In the genomic region with DNA sequence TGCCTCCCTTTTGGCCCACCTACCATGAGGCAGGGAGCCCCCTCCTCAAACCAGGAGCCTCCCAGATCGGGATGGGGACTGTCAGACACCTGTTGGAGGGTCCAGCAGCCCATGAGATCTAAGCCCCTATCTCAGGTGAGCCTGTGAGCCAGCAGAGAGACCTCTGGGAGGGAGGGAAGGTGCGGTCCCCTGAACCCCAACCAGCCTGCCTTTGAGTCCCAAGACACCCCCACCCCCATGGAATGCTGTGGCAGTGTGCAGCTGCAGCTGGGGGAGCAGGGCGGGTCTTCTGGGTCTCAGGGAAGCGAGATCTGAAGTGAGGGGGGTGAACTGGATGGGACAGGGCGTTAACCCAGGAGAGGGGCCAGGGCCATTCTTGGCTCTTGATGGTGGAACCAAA, we compare ENCODE assay signal across 13 cellular contexts. TPM values are rescaled to one million over a fixed set of nuclear protein-coding genes. Genes with fewer than 3 reads are reported as not detected.
DNase-seq lines count a peak whose midpoint lies in the region; ATAC-seq and TF ChIP-seq lines count a peak whose summit lies in the region.
"Had no signal": no experiment of that assay in that cellular context is flagged by ENCODE, and none has a peak within 500 bp of the region (broad histone marks: within the 10 kb centered on the region; RNA-seq: fewer than 3 reads in every experiment).

No MANE protein-coding gene starts in this region.

- no peaks in the 10 kb centered on the region for H3K36me3 Mint-ChIP-seq in T-helper 2 cell treated with Interferon-gamma antibody and Interleukin-4, amounts not matched to agents 5 μg/mL and 100 μg/mL, for 36 hours (ENCODE audit: low read depth)
- H3K36me3 Mint-ChIP-seq in activated CD8-positive, alpha-beta T cell treated with anti-CD3 and anti-CD28 coated beads for 36 hours (ENCODE audit: low read depth): no peaks in the 10 kb centered on the region
- no peaks in the 10 kb centered on the region for H3K36me3 Mint-ChIP-seq in immature natural killer cell
- no peaks in the 10 kb centered on the region for H3K36me3 Mint-ChIP-seq in stimulated activated naive B cell treated with anti-CD40 and anti-IgM and Interleukin-4, amounts not matched to agents 10 μg/mL and 1 μg/mL and 100 μg/mL, for 72 hours

- H3K4me1 Mint-ChIP-seq in T-helper 2 cell treated with Interferon-gamma antibody and Interleukin-4, amounts not matched to agents 5 μg/mL and 100 μg/mL, for 36 hours (ENCODE audit: low read depth): peaks cover 8% of the 10 kb centered on the region
- peaks cover 13% of the 10 kb centered on the region for H3K4me1 Mint-ChIP-seq in activated CD8-positive, alpha-beta T cell treated with anti-CD3 and anti-CD28 coated beads for 36 hours (ENCODE audit: low read depth)
- H3K4me1 Mint-ChIP-seq in immature natural killer cell: peaks cover 25 to 29% of the 10 kb centered on the region in 2 donors
- H3K4me1 Mint-ChIP-seq in stimulated activated naive B cell treated with anti-CD40 and anti-IgM and Interleukin-4, amounts not matched to agents 10 μg/mL and 1 μg/mL and 100 μg/mL, for 72 hours: peaks cover 8 to 31% of the 10 kb centered on the region in 2 donors

- ATAC-seq in activated CD8-positive, alpha-beta T cell treated with anti-CD3 and anti-CD28 coated beads for 36 hours: no peak
- ATAC-seq in stimulated activated naive B cell treated with anti-CD40 and anti-IgM and Interleukin-4, amounts not matched to agents 10 μg/mL and 1 μg/mL and 100 μg/mL, for 72 hours (replicated peaks): no peak
- ATAC-seq in GM18873 (IDR thresholded peaks at IDR 0.05; ENCODE audit: low FRiP score, unreplicated experiment): no peak
- ATAC-seq: right lobe of liver had no signal

- no peak overlapping the region for H3K27ac Mint-ChIP-seq in T-helper 2 cell treated with Interferon-gamma antibody and Interleukin-4, amounts not matched to agents 5 μg/mL and 100 μg/mL, for 36 hours
- H3K27ac Mint-ChIP-seq in activated CD8-positive, alpha-beta T cell treated with anti-CD3 and anti-CD28 coated beads for 36 hours: no peak overlapping the region
- peak overlapping the region in 2 of 6 donors; percentile 21 to 69 for H3K27ac Mint-ChIP-seq in immature natural killer cell
- H3K27ac Mint-ChIP-seq in stimulated activated naive B cell treated with anti-CD40 and anti-IgM and Interleukin-4, amounts not matched to agents 10 μg/mL and 1 μg/mL and 100 μg/mL, for 72 hours: peak overlapping the region; percentile 51

- CTCF ChIA-PET in activated CD8-positive, alpha-beta T cell treated with anti-CD3 and anti-CD28 coated beads for 36 hours (lab: Charles Lee): interaction anchor here (0.9 to 13.7 kb wide), 14 partner anchors 8 to 486 kb away, joined by 3 to 412 read pairs (median 4); a partner anchor contains a TSS

- POLR2A ChIA-PET in activated CD8-positive, alpha-beta T cell treated with anti-CD3 and anti-CD28 coated beads for 36 hours (lab: Charles Lee): interaction anchor here (0.6 to 1.8 kb wide), 5 partner anchors 9 to 354 kb away, joined by 3 to 13 read pairs (median 3); a partner anchor contains a TSS

- peak overlapping the region; percentile 63 for H3K4me3 Mint-ChIP-seq in T-helper 2 cell treated with Interferon-gamma antibody and Interleukin-4, amounts not matched to agents 5 μg/mL and 100 μg/mL, for 36 hours
- peak overlapping the region; percentile 35 for H3K4me3 Mint-ChIP-seq in activated CD8-positive, alpha-beta T cell treated with anti-CD3 and anti-CD28 coated beads for 36 hours
- peak overlapping the region; percentile 51 to 72 (median 63) for H3K4me3 Mint-ChIP-seq in immature natural killer cell
- H3K4me3 Mint-ChIP-seq in stimulated activated naive B cell treated with anti-CD40 and anti-IgM and Interleukin-4, amounts not matched to agents 10 μg/mL and 1 μg/mL and 100 μg/mL, for 72 hours: peak overlapping the region; percentile 56 to 68

- no peak for TF ChIP-seq CTCF in activated CD8-positive, alpha-beta T cell treated with anti-CD3 and anti-CD28 coated beads for 36 hours (IDR thresholded peaks at IDR 0.05)

- intact Hi-C loops in activated CD8-positive, alpha-beta T cell treated with anti-CD3 and anti-CD28 coated beads for 36 hours (cut with micrococcal nuclease): loop anchor here (5.0 kb wide), 1 partner anchor 460 kb away; no protein-coding TSS in a partner anchor

- DNase-seq in T-helper 2 cell treated with Interferon-gamma antibody and Interleukin-4, amounts not matched to agents 5 μg/mL and 100 μg/mL, for 36 hours (ENCODE audit: low spot score): no peak
- DNase-seq in T-helper 2 cell (no peak), immature natural killer cell (no peak), COR-L47 (lab: John Stamatoyannopoulos, UW) (no peak), ureter (ENCODE audit: low spot score) (no peak)
- DNase-seq in activated CD8-positive, alpha-beta T cell treated with anti-CD3 and anti-CD28 coated beads for 36 hours: no peak
- DNase-seq in stimulated activated naive B cell treated with anti-CD40 and anti-IgM and Interleukin-4, amounts not matched to agents 10 μg/mL and 1 μg/mL and 100 μg/mL, for 72 hours: no peak
- DNase-seq: 8988T, Karpas-422, NCI-H2081 had no signal

- peaks cover 27% of the 10 kb centered on the region for H3K27me3 Mint-ChIP-seq in T-helper 2 cell treated with Interferon-gamma antibody and Interleukin-4, amounts not matched to agents 5 μg/mL and 100 μg/mL, for 36 hours (ENCODE audit: low read depth)
- H3K27me3 Mint-ChIP-seq in activated CD8-positive, alpha-beta T cell treated with anti-CD3 and anti-CD28 coated beads for 36 hours: peaks cover 5% of the 10 kb centered on the region
- peaks cover 6 to 14% (median 9%) of the 10 kb centered on the region in 3 donors for H3K27me3 Mint-ChIP-seq in immature natural killer cell (ENCODE audit: low read depth in 3 of 3)
- peaks cover 11 to 17% of the 10 kb centered on the region in 2 donors for H3K27me3 Mint-ChIP-seq in stimulated activated naive B cell treated with anti-CD40 and anti-IgM and Interleukin-4, amounts not matched to agents 10 μg/mL and 1 μg/mL and 100 μg/mL, for 72 hours

- H3K9me3 Mint-ChIP-seq in T-helper 2 cell treated with Interferon-gamma antibody and Interleukin-4, amounts not matched to agents 5 μg/mL and 100 μg/mL, for 36 hours: no peaks in the 10 kb centered on the region
- no peaks in the 10 kb centered on the region for H3K9me3 Mint-ChIP-seq in activated CD8-positive, alpha-beta T cell treated with anti-CD3 and anti-CD28 coated beads for 36 hours
- H3K9me3 Mint-ChIP-seq in immature natural killer cell: no peaks in the 10 kb centered on the region
- no peaks in the 10 kb centered on the region for H3K9me3 Mint-ChIP-seq in stimulated activated naive B cell treated with anti-CD40 and anti-IgM and Interleukin-4, amounts not matched to agents 10 μg/mL and 1 μg/mL and 100 μg/mL, for 72 hours

RNA-seq across cellular contexts. Expression of a gene that starts 1.4 kb away (rescaled TPM):
- total RNA-seq in activated CD8-positive, alpha-beta T cell treated with anti-CD3 and anti-CD28 coated beads for 36 hours: 1 to 10 TPM; 1.6 TPM
- under 1 TPM in 1 of 3 donors, not detected in 2; 0.24 TPM for polyA plus RNA-seq in immature natural killer cell
- total RNA-seq in ureter: 21.5 TPM

RNA-seq across cellular contexts. Expression of a gene that starts 42.3 kb away (rescaled TPM):
- 1 to 10 TPM; 3.6 to 3.7 TPM for total RNA-seq in activated CD8-positive, alpha-beta T cell treated with anti-CD3 and anti-CD28 coated beads for 36 hours
- under 1 TPM in 1 of 3 donors, not detected in 2; 0.27 TPM for polyA plus RNA-seq in immature natural killer cell
- total RNA-seq in ureter: 15.9 TPM
- total RNA-seq: temporal lobe had no signal
